1 cellular context compared by ENCODE assay signal in genomic region chr19:15701757-15702589, GRCh38.
TF ChIP-seq lines count a peak whose summit lies in the region.

No MANE protein-coding gene starts in this region.

TF ChIP-seq in HepG2, 621 proteins besides CTCF, POLR2A, EP300 and RAD21:
- TF ChIP-seq ZNF761 (CRISPR knock-in tag; conservative IDR thresholded peaks at IDR 0.05): no peak
- peak; percentile 19; the same call in 1 of the 2 replicates for TF ChIP-seq HES4 (CRISPR knock-in tag; IDR thresholded peaks at IDR 0.05; ENCODE audit: borderline replicate concordance)
- 0 out of 2 replicates have a peak, but pooled peaks have one; percentile 16 for TF ChIP-seq ZFP91 (CRISPR knock-in tag; IDR thresholded peaks at IDR 0.05; ENCODE audit: borderline replicate concordance)
- TF ChIP-seq SALL1 (CRISPR knock-in tag; IDR thresholded peaks at IDR 0.05): no peak
- TF ChIP-seq DRAP1 (CRISPR knock-in tag; IDR thresholded peaks at IDR 0.05): peak; percentile 48; the same call in 1 of the 2 replicates
- no peak for TF ChIP-seq HHEX (CRISPR knock-in tag; IDR thresholded peaks at IDR 0.05)
- no peak for TF ChIP-seq ATF6 (CRISPR knock-in tag; conservative IDR thresholded peaks at IDR 0.05)
- TF ChIP-seq NFYB (CRISPR knock-in tag; IDR thresholded peaks at IDR 0.05): 0 out of 2 replicates have a peak, but pooled peaks have one; percentile 19
- no peak for TF ChIP-seq UBTF (CRISPR knock-in tag; IDR thresholded peaks at IDR 0.05)
- no peak for TF ChIP-seq ZNF20 (CRISPR knock-in tag; IDR thresholded peaks at IDR 0.05)
- TF ChIP-seq ZUFSP (CRISPR knock-in tag; IDR thresholded peaks at IDR 0.05; ENCODE audit: borderline replicate concordance): no peak
- TF ChIP-seq ATF7-NPFF (CRISPR knock-in tag; IDR thresholded peaks at IDR 0.05; ENCODE audit: low read depth): no peak
- peak; percentile 17; the same call in 1 of the 2 replicates for TF ChIP-seq NCOR1 (IDR thresholded peaks at IDR 0.05; ENCODE audit: borderline replicate concordance, low read length)
- 0 out of 2 replicates have a peak, but pooled peaks have one; percentile 40 for TF ChIP-seq ZNF546 (CRISPR knock-in tag; conservative IDR thresholded peaks at IDR 0.05)
- no peak for TF ChIP-seq HNRNPH1 (optimal IDR thresholded peaks at IDR 0.05; ENCODE audit: low read depth, low read length)
